8 cellular contexts compared by ENCODE assay signal in the genomic region with DNA sequence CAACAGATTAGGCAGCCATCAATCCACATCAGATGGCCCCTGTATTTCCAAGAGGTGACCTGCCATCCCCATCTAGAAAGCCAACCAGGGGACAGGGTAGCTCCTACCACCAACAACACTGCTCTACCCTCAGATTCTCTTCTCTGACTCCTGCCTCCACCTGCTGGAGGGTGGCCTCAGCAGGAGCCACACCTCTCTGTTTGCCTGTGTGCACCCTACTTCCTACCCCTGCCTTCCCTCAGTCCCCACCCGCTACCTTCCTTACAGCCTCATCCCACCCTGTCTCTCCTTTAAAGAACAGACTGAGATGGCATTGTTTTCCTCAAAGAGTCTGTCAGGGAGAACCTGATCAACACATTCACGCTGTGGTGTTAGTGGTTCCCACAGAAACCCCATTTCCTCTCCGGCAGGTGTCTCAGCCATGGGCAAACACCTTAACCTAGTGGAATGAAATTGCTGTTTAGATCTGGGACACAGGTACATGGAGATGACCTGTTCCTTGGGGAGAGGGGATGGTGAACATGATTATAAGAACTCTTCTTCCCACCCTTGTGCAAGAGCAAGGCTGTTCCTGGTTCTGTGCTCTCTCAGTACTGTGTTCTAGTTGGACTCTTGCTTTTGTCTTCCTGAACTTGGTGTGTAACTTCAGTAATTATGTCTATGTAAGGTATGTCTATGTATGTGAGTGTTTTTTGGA. TPM values are rescaled to one million over a fixed set of nuclear protein-coding genes. Genes with fewer than 3 reads are reported as not detected.
DNase-seq lines count a peak whose midpoint lies in the region; ATAC-seq and TF ChIP-seq lines count a peak whose summit lies in the region.

No MANE protein-coding gene starts in this region.

- peak overlapping the region; percentile 95 for H3K4me3 Mint-ChIP-seq in osteocyte (ENCODE audit: unreplicated experiment)

- peaks cover 50% of the 10 kb centered on the region for H3K4me1 Mint-ChIP-seq in osteocyte (ENCODE audit: unreplicated experiment)

- peaks cover 4% of the 10 kb centered on the region for H3K36me3 Mint-ChIP-seq in osteocyte (ENCODE audit: unreplicated experiment)

- no peak for TF ChIP-seq CTCF in osteocyte (IDR thresholded peaks at IDR 0.05)

- H3K27ac Mint-ChIP-seq in osteocyte (ENCODE audit: unreplicated experiment) = peak overlapping the region; percentile 53

- ATAC-seq in GM19463 (IDR thresholded peaks at IDR 0.05; ENCODE audit: unreplicated experiment) = no peak
- no peak for ATAC-seq in HG03342 (IDR thresholded peaks at IDR 0.05; ENCODE audit: unreplicated experiment)

- peak in 2 of 3 experiments; percentile 23 to 49 for DNase-seq in NCI-H1417 (lab: John Stamatoyannopoulos, UW)
- DNase-seq in NCI-H1417 treated with DMSO at 0.1 percent for 48 hours (lab: John Stamatoyannopoulos, UW) = no peak
- DNase-seq in NAMALWA (ENCODE audit: low spot score) = peak; percentile 46
- DNase-seq in central memory CD4-positive, alpha-beta T cell = peak; percentile 21
- DNase-seq in osteocyte (ENCODE audit: extremely low spot score, unreplicated experiment) = no peak
- DNase-seq in activated gamma-delta T cell (lab: John Stamatoyannopoulos, UW) = no peak

- H3K9me3 Mint-ChIP-seq in osteocyte (ENCODE audit: unreplicated experiment) = no peaks in the 10 kb centered on the region

- H3K27me3 Mint-ChIP-seq in osteocyte (ENCODE audit: unreplicated experiment) = no peaks in the 10 kb centered on the region

RNA-seq across cellular contexts. Expression of gene ENTPD6, which starts 1.8 kb away (rescaled TPM):
- total RNA-seq in osteocyte = 62.0 and 62.5 TPM in 2 replicates

RNA-seq across cellular contexts. Expression of gene PYGB, which starts 50.6 kb away (rescaled TPM):
- total RNA-seq in osteocyte = 234 and 251 TPM in 2 replicates

Comparison
In these comparisons a context has a peak if more than half of its experiments do, and no peak if none do; other contexts are left out.
1. DNase-seq: peak in NCI-H1417 (2 of 3), NAMALWA (single experiment) and central memory CD4-positive, alpha-beta T cell (single experiment); none in NCI-H1417 treated with DMSO at 0.1 percent for 48 hours (single experiment), osteocyte (single experiment) and activated gamma-delta T cell (single experiment).